15 cellular contexts compared by ENCODE assay signal in genomic region chr4:77564231-77564630, GRCh38. TPM values are rescaled to one million over a fixed set of nuclear protein-coding genes. Genes with fewer than 3 reads are reported as not detected.
DNase-seq lines count a peak whose midpoint lies in the region; ATAC-seq and TF ChIP-seq lines count a peak whose summit lies in the region.
"Had no signal": no experiment of that assay in that cellular context is flagged by ENCODE, and none has a peak within 500 bp of the region (broad histone marks: within the 10 kb centered on the region; RNA-seq: fewer than 3 reads in every experiment).

No MANE protein-coding gene starts in this region.

- H3K27ac ChIP-seq in ACC112 (ENCODE audit: low read depth, low read length) (peak overlapping the region; percentile 20; the same call in 1 of the 2 replicates), gastroesophageal sphincter (peak overlapping the region; percentile 47 to 74 (median 60))
- H3K27ac ChIP-seq: brain microvascular endothelial cell, skin epidermis had no signal

- ATAC-seq in gastroesophageal sphincter (peak; percentile 77), GM19455 (IDR thresholded peaks at IDR 0.05; ENCODE audit: unreplicated experiment) (no peak), GM19395 (IDR thresholded peaks at IDR 0.05; ENCODE audit: unreplicated experiment) (no peak), GM21390 (IDR thresholded peaks at IDR 0.05; ENCODE audit: unreplicated experiment) (no peak)
- ATAC-seq: K562 had no signal

- DNase-seq in NCI-H774 (lab: John Stamatoyannopoulos, UW) (peak; percentile 3), putamen (ENCODE audit: low spot score) (peak; percentile 47), SHP77 treated with DMSO at 0.1 percent for 48 hours (lab: John Stamatoyannopoulos, UW) (no peak)
- DNase-seq: activated CD4-positive, alpha-beta T cell treated with anti-CD3 and anti-CD28 coated beads, Interleukin-2, amount 50 U/mL, for 4 hours; brain microvascular endothelial cell; NCI-H187 treated with DMSO at 0.1 percent for 48 hours; OCI-M1 had no signal

- no peak overlapping the region for H2AFZ ChIP-seq in ACC112 (ENCODE audit: low read length, unreplicated experiment)

- no peak for TF ChIP-seq CTCF in gastroesophageal sphincter (IDR thresholded peaks at IDR 0.05)

- H3K4me3 ChIP-seq in ACC112 (ENCODE audit: low read depth, low read length) (no peak overlapping the region), gastroesophageal sphincter (no peak overlapping the region)
- H3K4me3 ChIP-seq: K562, skin epidermis had no signal

- WGBS in gastroesophageal sphincter (ENCODE audit: low coverage in 1 of 2), 2 donors: 15 to 17% methylated on average over 2 of the region's 2 CpGs

- TF ChIP-seq EP300 in gastroesophageal sphincter (IDR thresholded peaks at IDR 0.05): peak; percentile 81

- H3K9me3 ChIP-seq in gastroesophageal sphincter: peaks cover 0 to 7% (median 0%) of the 10 kb centered on the region in 3 donors

- TF ChIP-seq POLR2A in gastroesophageal sphincter (IDR thresholded peaks at IDR 0.05): no peak

- H3K79me2 ChIP-seq in ACC112 (ENCODE audit: control insufficient read depth, insufficient read depth, low read length, unreplicated experiment): no peaks in the 10 kb centered on the region

- H3K4me1 ChIP-seq in ACC112 (ENCODE audit: control insufficient read depth, insufficient read depth, low read length, unreplicated experiment) (peaks cover 12% of the 10 kb centered on the region), gastroesophageal sphincter (peaks cover 0 to 28% (median 0%) of the 10 kb centered on the region in 3 donors)

- H3K36me3 ChIP-seq in ACC112 (ENCODE audit: insufficient read depth, low read length) (no peaks in the 10 kb centered on the region), gastroesophageal sphincter (no peaks in the 10 kb centered on the region)
- H3K36me3 ChIP-seq: brain microvascular endothelial cell had no signal

- H3K27me3 ChIP-seq in ACC112 (ENCODE audit: insufficient read depth, low read length): peaks cover 16% of the 10 kb centered on the region; the same call in 1 of the 2 replicates
- H3K27me3 ChIP-seq in gastroesophageal sphincter: no peaks in the 10 kb centered on the region
- H3K27me3 ChIP-seq: brain microvascular endothelial cell had no signal

RNA-seq across cellular contexts. Expression of gene CXCL13, which starts 41.4 kb away (rescaled TPM):
- not detected for total RNA-seq in gastroesophageal sphincter
- total RNA-seq: K562; T-helper 1 cell treated with Interleukin-12 subunit alpha and Interleukin-12 subunit beta and Interleukin-4 antibody, amounts not matched to agents 30 ng/mL and 1 ng/mL, for 36 hours had no signal
